Comparison of ENCODE assay signal across 1 cellular context in the genomic region with DNA sequence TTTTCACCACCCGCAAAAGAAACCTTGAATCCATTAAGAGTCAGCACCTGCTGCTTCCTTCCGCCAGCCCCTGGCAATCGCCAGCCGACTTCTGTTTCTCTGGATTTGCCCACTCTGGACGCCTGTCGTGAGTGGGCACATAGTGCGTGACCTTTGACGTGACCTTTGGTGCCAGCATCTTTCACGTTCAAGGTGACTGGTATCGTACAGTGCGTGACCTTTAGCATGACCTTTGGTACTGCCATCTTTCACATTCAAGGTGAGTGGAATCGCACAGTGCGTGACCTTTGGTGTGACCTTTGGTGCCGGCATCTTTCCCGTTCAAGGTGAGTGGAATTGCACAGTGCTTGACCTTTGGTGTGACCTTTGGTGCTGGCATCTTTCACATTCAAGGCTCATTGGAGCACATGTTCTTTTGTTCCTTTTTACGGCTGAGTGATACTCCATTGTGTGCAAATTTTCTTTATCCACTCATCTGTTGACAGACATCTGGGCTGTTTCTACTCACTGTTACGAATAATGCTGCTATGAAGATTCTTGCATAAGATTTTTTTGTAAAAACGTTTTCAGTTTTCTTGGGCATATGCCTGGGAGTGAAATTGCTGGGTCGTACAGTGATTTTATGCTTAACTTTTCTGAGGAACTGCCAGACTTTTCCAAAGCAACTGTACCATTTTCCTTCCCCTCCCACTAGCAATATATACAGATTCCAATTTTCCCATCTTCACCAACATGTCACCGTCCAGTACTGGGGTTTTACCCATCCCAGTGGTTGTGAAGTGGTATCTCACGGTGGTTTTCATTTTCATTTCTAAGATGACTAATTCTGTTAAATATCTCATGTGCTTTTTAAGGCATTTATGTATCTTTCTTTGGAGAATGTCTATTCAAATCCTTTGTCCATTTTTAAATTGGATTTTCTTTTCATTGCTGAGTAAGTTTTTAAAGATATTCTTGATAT.
TF ChIP-seq lines count a peak whose summit lies in the region.

No MANE protein-coding gene starts in this region.

TF ChIP-seq in H1, 55 proteins besides CTCF, POLR2A, EP300 and RAD21:
- TF ChIP-seq SIN3A (conservative IDR thresholded peaks at IDR 0.05 in 1 of 2, IDR thresholded peaks at IDR 0.05 in 1 of 2; ENCODE audit: low read depth in 1 of 2, low read length in 2 of 2), result no peak
- no peak for TF ChIP-seq TBP (IDR thresholded peaks at IDR 0.05; ENCODE audit: low read depth, low read length)
- no peak for TF ChIP-seq POU5F1 (IDR thresholded peaks at IDR 0.05; ENCODE audit: low read depth, low read length)
- no peak for TF ChIP-seq HDAC6 (IDR thresholded peaks at IDR 0.05; ENCODE audit: low read depth, low read length)
